Comparison of ENCODE assay signal across 1 cellular context in genomic region chr2:222912117-222912516, GRCh38.
TF ChIP-seq lines count a peak whose summit lies in the region.

No MANE protein-coding gene starts in this region.

TF ChIP-seq in HepG2, 621 proteins besides CTCF, POLR2A, EP300 and RAD21:
- no peak for TF ChIP-seq MATR3 (CRISPR knock-in tag; IDR thresholded peaks at IDR 0.05)
- no peak for TF ChIP-seq MXD1 (CRISPR knock-in tag; IDR thresholded peaks at IDR 0.05)
- peak; percentile 67 for TF ChIP-seq RBM22 (optimal IDR thresholded peaks at IDR 0.05; ENCODE audit: low read length)
TF ChIP-seq in HepG2: peak in this region for 1.
